ENCODE assay signal across 18 cellular contexts in genomic region chr2:133378386-133378785, GRCh38.
A peak's percentile ranks its signal among the peaks of the same experiment; 100 is the strongest.
DNase-seq lines count a peak whose midpoint lies in the region; ATAC-seq and TF ChIP-seq lines count a peak whose summit lies in the region.
"Had no signal": no experiment of that assay in that cellular context is flagged by ENCODE, and none has a peak within 500 bp of the region (broad histone marks: within the 10 kb centered on the region; RNA-seq: fewer than 3 reads in every experiment).

No MANE protein-coding gene starts in this region.

- no peak overlapping the region for H3K27ac Mint-ChIP-seq in nephron progenitor cell
- H3K27ac Mint-ChIP-seq: B cell; CD8-positive, alpha-beta T cell; HFFc6 had no signal

- peak overlapping the region; percentile 8; the same call in 1 of the 2 replicates for H3K4me3 ChIP-seq in HFF-Myc (replicated peaks; ENCODE audit: low read depth, low read length)
- no peak overlapping the region for H3K4me3 ChIP-seq in smooth muscle cell
- H3K4me3 ChIP-seq: BLaER1 treated with 17β-estradiol and CSF1 and Interleukin-3, amounts not matched to agents 10 nM and 100 nM; GM12878; HAP-1 had no signal

- POLR2A ChIA-PET in RWPE1 (lab: Yijun Ruan, JAX; ENCODE audit: low non-redundant PET) = no interaction called here

- no peak for TF ChIP-seq CTCF in HFF-Myc (IDR thresholded peaks at IDR 0.05; ENCODE audit: low read depth, low read length, missing control alignments)
- TF ChIP-seq CTCF in RWPE1 (conservative IDR thresholded peaks at IDR 0.05; ENCODE audit: low read depth) = no peak
- TF ChIP-seq CTCF in foreskin keratinocyte (conservative IDR thresholded peaks at IDR 0.05) = no peak
- no peak for TF ChIP-seq CTCF in nephron progenitor cell (IDR thresholded peaks at IDR 0.05)
- no peak for TF ChIP-seq CTCF in smooth muscle cell (IDR thresholded peaks at IDR 0.05; ENCODE audit: borderline replicate concordance, insufficient read depth, poor library complexity, severe bottlenecking)

- WGBS in smooth muscle cell (ENCODE audit: low lambda C conversion rate) = 70% methylated on average over 1 of the region's 1 CpG

- H3K4me2 ChIP-seq in smooth muscle cell = no peak overlapping the region
- H3K4me2 ChIP-seq: BLaER1 treated with 17β-estradiol and CSF1 and Interleukin-3, amounts not matched to agents 10 nM and 100 nM had no signal

- CTCF ChIA-PET in RWPE1 (lab: Yijun Ruan, JAX) = no interaction called here

- no peaks in the 10 kb centered on the region for H3K9me3 ChIP-seq in smooth muscle cell (replicated peaks; ENCODE audit: low read depth)
- H3K9me3 ChIP-seq: HAP-1 had no signal

- no peaks in the 10 kb centered on the region for H3K36me3 ChIP-seq in smooth muscle cell (ENCODE audit: low read depth)
- H3K36me3 ChIP-seq: BLaER1 treated with 17β-estradiol and CSF1 and Interleukin-3, amounts not matched to agents 10 nM and 100 nM; HAP-1 had no signal

- no peak overlapping the region for H3K9ac ChIP-seq in smooth muscle cell (ENCODE audit: low read depth)
- H3K9ac ChIP-seq: BLaER1 treated with 17β-estradiol and CSF1 and Interleukin-3, amounts not matched to agents 10 nM and 100 nM had no signal

- no peaks in the 10 kb centered on the region for H3K79me2 ChIP-seq in smooth muscle cell (ENCODE audit: low read depth)

- DNase-seq in HFF-Myc (ENCODE audit: extremely low read depth, low read depth) (no peak), RWPE1 (ENCODE audit: low spot score) (no peak), foreskin keratinocyte (no peak), putamen (ENCODE audit: low spot score) (peak; percentile 68), nephron progenitor cell (no peak), smooth muscle cell (lab: John Stamatoyannopoulos, UW; ENCODE audit: unreplicated experiment) (no peak)
- DNase-seq in activated CD4-positive, alpha-beta T cell treated with anti-CD3 and anti-CD28 coated beads, Interleukin-2, amount 50 U/mL, for 48 hours = no peak
- no peak for DNase-seq in activated CD4-positive, alpha-beta T cell treated with anti-CD3 and anti-CD28 coated beads for 48 hours
- DNase-seq: CD8-positive, alpha-beta T cell; DMS 273 treated with DMSO at 0.1 percent for 48 hours; DMS53; DND-41; EL; HFFc6 had no signal

- no peaks in the 10 kb centered on the region for H4K20me1 ChIP-seq in smooth muscle cell (ENCODE audit: low read depth)
- H4K20me1 ChIP-seq: BLaER1 treated with 17β-estradiol and CSF1 and Interleukin-3, amounts not matched to agents 10 nM and 100 nM had no signal

- no peak overlapping the region for H2AFZ ChIP-seq in smooth muscle cell (ENCODE audit: low read depth)

- no peaks in the 10 kb centered on the region for H3F3A ChIP-seq in smooth muscle cell (ENCODE audit: low read depth)

- peaks cover 5% of the 10 kb centered on the region for H3K27me3 Mint-ChIP-seq in nephron progenitor cell (ENCODE audit: low read depth, poor library complexity)
- H3K27me3 Mint-ChIP-seq: B cell had no signal

- no peaks in the 10 kb centered on the region for H3K4me1 Mint-ChIP-seq in nephron progenitor cell
- H3K4me1 Mint-ChIP-seq: B cell had no signal

- H3K4me1 ChIP-seq in foreskin keratinocyte = peaks cover 44% of the 10 kb centered on the region
- H3K4me1 ChIP-seq in smooth muscle cell (ENCODE audit: low read depth) = peaks cover 8% of the 10 kb centered on the region
- H3K4me1 ChIP-seq: BLaER1 treated with 17β-estradiol and CSF1 and Interleukin-3, amounts not matched to agents 10 nM and 100 nM had no signal

- peaks cover 5% of the 10 kb centered on the region for H3K36me3 Mint-ChIP-seq in nephron progenitor cell (ENCODE audit: low read depth)
- H3K36me3 Mint-ChIP-seq: CD8-positive, alpha-beta T cell had no signal

- ATAC-seq in foreskin keratinocyte = no peak
- ATAC-seq: CD8-positive, alpha-beta T cell; GM12878 had no signal

- no peak overlapping the region for H3K4me3 Mint-ChIP-seq in nephron progenitor cell
- H3K4me3 Mint-ChIP-seq: B cell; CD8-positive, alpha-beta T cell; HFFc6 had no signal

- H3K27me3 ChIP-seq in foreskin keratinocyte (no peaks in the 10 kb centered on the region), smooth muscle cell (ENCODE audit: low read depth) (no peaks in the 10 kb centered on the region)
- H3K27me3 ChIP-seq: BLaER1 treated with 17β-estradiol and CSF1 and Interleukin-3, amounts not matched to agents 10 nM and 100 nM had no signal

- peaks cover 4% of the 10 kb centered on the region for H3K9me3 Mint-ChIP-seq in nephron progenitor cell
- H3K9me3 Mint-ChIP-seq: HFFc6 had no signal

- H3K27ac ChIP-seq in RWPE1 (peak overlapping the region; percentile 47; the same call in 1 of the 2 replicates), foreskin keratinocyte (peak overlapping the region; percentile 81), smooth muscle cell (ENCODE audit: low read depth) (no peak overlapping the region)
- H3K27ac ChIP-seq: BLaER1 treated with 17β-estradiol and CSF1 and Interleukin-3, amounts not matched to agents 10 nM and 100 nM had no signal
